In the genomic region with DNA sequence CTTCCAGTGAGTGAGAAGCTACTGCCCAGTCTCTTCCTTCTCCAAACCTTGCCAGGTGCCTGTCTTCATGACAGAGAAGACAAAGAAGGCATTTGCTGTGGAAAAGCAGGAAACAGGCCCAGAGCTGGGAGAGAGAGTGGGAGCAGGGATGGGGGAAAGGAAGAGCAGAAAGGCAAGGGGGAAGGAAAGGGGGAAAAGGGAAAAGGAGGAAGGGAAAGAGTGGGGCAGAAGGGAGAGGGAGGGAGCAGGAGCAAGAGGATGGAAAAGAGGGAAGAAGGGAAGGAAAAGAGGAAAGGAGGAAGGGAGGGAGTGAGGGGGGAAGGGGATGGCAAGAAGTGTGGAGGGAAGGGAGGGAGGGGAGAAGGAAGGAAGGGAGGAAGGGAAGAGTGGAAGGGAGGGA, we compare ENCODE assay signal across 21 cellular contexts.
"Had no signal": no experiment of that assay in that cellular context is flagged by ENCODE, and none has a peak within 500 bp of the region (broad histone marks: within the 10 kb centered on the region; RNA-seq: fewer than 3 reads in every experiment).

No MANE protein-coding gene starts in this region.

- H3K36me3 ChIP-seq: neural progenitor cell, neutrophil, ovary, pancreas, prostate gland, right atrium auricular region, sigmoid colon, spleen had no signal

- H3K27me3 ChIP-seq: neutrophil, ovary, pancreas, right atrium auricular region had no signal

- H2AFZ ChIP-seq: neural progenitor cell, parathyroid adenoma had no signal

- H3K4me1 ChIP-seq: pancreas, parathyroid adenoma, prostate gland, psoas muscle, right atrium auricular region, sigmoid colon, spleen had no signal

- H3K9ac ChIP-seq: neural progenitor cell, parathyroid adenoma had no signal

- ATAC-seq: naive thymus-derived CD8-positive, alpha-beta T cell; natural killer cell; psoas muscle; right cardiac atrium; sciatic nerve had no signal

- H3K4me3 ChIP-seq: neural progenitor cell, ovary, pancreas, prostate gland, psoas muscle, right atrium auricular region, sigmoid colon, skin epidermis, smooth muscle cell, spleen had no signal

- H3K79me2 ChIP-seq: parathyroid adenoma had no signal

- H3K9me3 ChIP-seq: neutrophil, ovary, pancreas, prostate gland, psoas muscle, right atrium auricular region, sigmoid colon, spleen had no signal

- H3K27ac ChIP-seq: neural progenitor cell, neutrophil, ovary, pancreas, parathyroid adenoma, prostate gland, psoas muscle, right atrium auricular region, sigmoid colon, skin epidermis, spleen had no signal

- H3K4me2 ChIP-seq: neural progenitor cell, smooth muscle cell had no signal

- FAIRE-seq: pancreas, small intestine had no signal

- DNase-seq: naive thymus-derived CD8-positive, alpha-beta T cell; natural killer cell; occipital lobe; pancreas; psoas muscle; right cardiac atrium; sigmoid colon; small intestine; spleen; stimulated activated CD4-positive, alpha-beta T cell treated with anti-CD3 and anti-CD28 coated beads, Interleukin-12 subunit alpha, Interleukin-12 subunit beta, amount 100 ng/mL, for 4 hours; stimulated activated CD4-positive, alpha-beta T cell treated with anti-CD3 and anti-CD28 coated beads, Interleukin-15, amount 100 ng/mL, for 24 hours; stimulated activated CD4-positive, alpha-beta T cell treated with anti-CD3 and anti-CD28 coated beads, Interleukin-1b, Interleukin-23, amount 100 ng/mL, for 48 hours had no signal
